7 cellular contexts compared by ENCODE assay signal in the genomic region with DNA sequence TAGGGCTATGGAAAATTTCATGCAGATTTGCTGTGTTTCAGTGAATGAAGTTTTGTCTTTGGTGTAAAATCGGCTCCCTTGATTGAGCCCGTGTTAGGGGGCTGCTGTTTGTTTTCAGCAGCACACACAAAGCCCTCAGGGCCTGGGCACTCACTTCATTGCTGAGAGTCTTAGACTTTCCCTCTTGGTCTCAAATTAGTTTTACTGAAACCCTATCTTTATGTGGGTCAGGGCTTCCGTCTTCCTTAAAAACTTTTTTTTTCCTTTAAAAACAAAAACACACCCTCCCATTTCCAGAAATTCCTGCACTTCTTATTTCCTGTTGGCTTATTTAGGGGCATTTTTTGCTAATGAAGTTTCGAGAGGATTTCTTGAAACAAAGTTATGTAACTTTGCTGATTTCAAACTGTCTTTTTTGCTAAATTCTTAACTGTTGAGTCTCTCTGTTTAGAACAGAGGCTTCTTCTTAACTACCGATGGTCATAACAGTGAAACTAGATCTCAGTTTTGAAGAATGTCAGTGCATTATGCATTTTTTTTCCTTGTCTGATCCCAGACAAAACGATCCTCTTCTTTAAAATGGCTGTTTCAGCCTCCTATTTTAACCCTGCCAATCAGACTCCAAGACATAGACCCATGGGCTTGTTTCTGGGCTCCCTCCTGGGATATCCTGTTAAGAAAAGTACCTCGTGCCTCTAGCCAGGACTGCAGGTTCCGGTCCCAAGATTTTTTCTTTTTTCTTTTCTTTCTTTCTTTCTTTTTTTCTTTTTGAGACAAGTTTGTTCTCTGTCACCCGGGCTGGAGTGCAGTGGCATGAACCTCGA. TPM values are rescaled to one million over a fixed set of nuclear protein-coding genes. Genes with fewer than 3 reads are reported as not detected.
DNase-seq lines count a peak whose midpoint lies in the region; ATAC-seq and TF ChIP-seq lines count a peak whose summit lies in the region.

No MANE protein-coding gene starts in this region.

- TF ChIP-seq POLR2A in esophagus muscularis mucosa (IDR thresholded peaks at IDR 0.05; ENCODE audit: low read depth) (no peak), uterus (IDR thresholded peaks at IDR 0.05) (no peak)

- no peak for TF ChIP-seq CTCF in esophagus muscularis mucosa (IDR thresholded peaks at IDR 0.05)
- TF ChIP-seq CTCF in nephron progenitor cell (IDR thresholded peaks at IDR 0.05): no peak
- TF ChIP-seq CTCF in uterus (IDR thresholded peaks at IDR 0.05): no peak

- 36% methylated on average over 10 of the region's 10 CpGs for WGBS in esophagus muscularis mucosa

- peak overlapping the region; percentile 40 for H3K4me3 Mint-ChIP-seq in nephron progenitor cell

- H3K27me3 Mint-ChIP-seq in nephron progenitor cell (ENCODE audit: low read depth, poor library complexity): peaks cover 25% of the 10 kb centered on the region

- H3K4me1 ChIP-seq in SJSA1 (replicated peaks) (peaks cover 36% of the 10 kb centered on the region), esophagus muscularis mucosa (peaks cover 30 to 69% (median 62%) of the 10 kb centered on the region in 4 donors), uterus (peaks cover 19 to 22% of the 10 kb centered on the region in 2 donors)

- H3K27ac Mint-ChIP-seq in nephron progenitor cell: peak overlapping the region; percentile 81

- ATAC-seq in GM21825 (IDR thresholded peaks at IDR 0.05; ENCODE audit: unreplicated experiment): no peak

- no peaks in the 10 kb centered on the region for H3K36me3 Mint-ChIP-seq in nephron progenitor cell (ENCODE audit: low read depth)

- H3K27me3 ChIP-seq in SJSA1 (replicated peaks) (no peaks in the 10 kb centered on the region), esophagus muscularis mucosa (no peaks in the 10 kb centered on the region), uterus (no peaks in the 10 kb centered on the region)

- H3K4me1 Mint-ChIP-seq in nephron progenitor cell: peaks cover 39% of the 10 kb centered on the region

- TF ChIP-seq EP300 in esophagus muscularis mucosa (IDR thresholded peaks at IDR 0.05): no peak

- peak overlapping the region; percentile 69 for H3K27ac ChIP-seq in SJSA1
- peak overlapping the region; percentile 68 to 84 (median 73) for H3K27ac ChIP-seq in esophagus muscularis mucosa (replicated peaks in 1 of 4)
- H3K27ac ChIP-seq in uterus: peak overlapping the region; percentile 83 to 85

- DNase-seq in SJSA1 (ENCODE audit: low read depth in 1 of 2, low spot score in 2 of 2) (peak in 1 of 2 experiments; percentile 48), esophagus muscularis mucosa (ENCODE audit: extremely low spot score) (peak; percentile 70), nephron progenitor cell (no peak), uterus (no peak), NCI-H2171 (lab: John Stamatoyannopoulos, UW) (no peak), NCI-H69 (lab: John Stamatoyannopoulos, UW) (no peak)

- H3K9me3 ChIP-seq in SJSA1 (replicated peaks) (no peaks in the 10 kb centered on the region), esophagus muscularis mucosa (no peaks in the 10 kb centered on the region), uterus (no peaks in the 10 kb centered on the region)

- H3K36me3 ChIP-seq in SJSA1 (no peaks in the 10 kb centered on the region), esophagus muscularis mucosa (no peaks in the 10 kb centered on the region), uterus (no peaks in the 10 kb centered on the region)

- H3K9me3 Mint-ChIP-seq in nephron progenitor cell: no peaks in the 10 kb centered on the region

- H3K4me3 ChIP-seq in SJSA1 (no peak overlapping the region), esophagus muscularis mucosa (peak overlapping the region in 1 of 4 donors; percentile 6), uterus (peak overlapping the region in 1 of 2 donors; percentile 8)

- intact Hi-C loops in esophagus muscularis mucosa (cut with DNase I): no loop called here
- intact Hi-C loops in uterus (cut with DNase I; ENCODE audit: low total_unique reads): loop anchor here (5.0 kb wide), 1 partner anchor 90 kb away; a partner anchor contains a TSS

RNA-seq across cellular contexts. Expression of a gene that starts 23.3 kb away (rescaled TPM):
- 81.9 and 109 TPM in 2 replicates for total RNA-seq in SJSA1 (2014; rRNA removed; shearing (Covaris generic))
- total RNA-seq in esophagus muscularis mucosa (10 to 100 TPM; 32.5 to 78.9 (median 49.4) TPM), uterus (10 to 100 TPM; 17.6 to 64.8 (median 51.7) TPM)

RNA-seq across cellular contexts. Expression of a gene that starts 23.4 kb away (rescaled TPM):
- total RNA-seq in SJSA1 (2014; rRNA removed; shearing (Covaris generic)): 14.8 and 18.8 TPM in 2 replicates
- 10 to 100 TPM; 16.7 to 26.2 (median 22.6) TPM for total RNA-seq in esophagus muscularis mucosa
- total RNA-seq in uterus: 10 to 100 TPM in 3 of 4 donors, 1 to 10 TPM in 1; 5.9 to 25.5 (median 16.5) TPM
